In the genomic region with DNA sequence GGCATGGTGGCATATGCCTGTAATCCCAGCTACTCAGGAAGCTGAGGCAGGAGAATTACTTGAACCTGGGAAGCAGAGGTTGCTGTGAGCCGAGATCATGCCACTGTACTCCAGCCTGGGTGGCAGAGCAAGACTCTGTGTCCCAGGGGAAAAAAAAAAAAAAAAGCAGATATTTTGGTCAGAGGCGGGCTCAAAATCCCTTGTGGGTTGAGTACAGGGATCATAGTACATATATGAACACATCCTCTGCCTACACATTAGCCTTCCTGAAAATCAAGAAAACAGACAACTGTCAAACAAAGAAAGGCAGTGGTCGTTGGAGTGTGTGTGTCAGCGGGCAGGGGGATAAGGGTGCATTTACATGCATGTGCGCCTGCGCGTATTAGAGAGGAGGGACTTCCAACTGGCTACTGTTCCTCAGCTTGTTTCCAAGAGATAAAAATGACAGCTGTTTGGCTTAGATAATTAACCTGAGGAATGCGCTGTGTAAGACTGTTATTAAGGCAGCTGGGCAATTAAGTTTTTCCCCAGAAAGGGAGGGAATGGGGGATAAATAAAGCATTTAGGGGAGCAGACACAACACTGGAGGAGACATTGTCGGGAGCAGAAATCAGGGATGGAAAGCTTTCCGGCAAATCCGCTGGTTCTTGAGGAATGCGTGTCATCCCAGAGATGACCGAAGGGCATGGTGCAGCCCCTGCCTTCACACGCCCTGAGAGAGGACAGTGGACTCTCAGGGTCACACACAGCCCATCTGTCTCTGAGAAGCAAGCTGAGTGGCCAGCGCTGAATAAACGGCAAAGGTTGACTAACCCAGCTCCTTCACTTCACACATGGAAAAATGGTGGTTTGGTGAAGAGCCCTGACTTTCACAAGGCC, we compare ENCODE assay signal across 1 cellular context.
TF ChIP-seq lines count a peak whose summit lies in the region.

No MANE protein-coding gene starts in this region.

TF ChIP-seq in K562, 482 proteins besides CTCF, POLR2A, EP300 and RAD21 (continued from another document and continues in another):
- TF ChIP-seq, protein P1, sequence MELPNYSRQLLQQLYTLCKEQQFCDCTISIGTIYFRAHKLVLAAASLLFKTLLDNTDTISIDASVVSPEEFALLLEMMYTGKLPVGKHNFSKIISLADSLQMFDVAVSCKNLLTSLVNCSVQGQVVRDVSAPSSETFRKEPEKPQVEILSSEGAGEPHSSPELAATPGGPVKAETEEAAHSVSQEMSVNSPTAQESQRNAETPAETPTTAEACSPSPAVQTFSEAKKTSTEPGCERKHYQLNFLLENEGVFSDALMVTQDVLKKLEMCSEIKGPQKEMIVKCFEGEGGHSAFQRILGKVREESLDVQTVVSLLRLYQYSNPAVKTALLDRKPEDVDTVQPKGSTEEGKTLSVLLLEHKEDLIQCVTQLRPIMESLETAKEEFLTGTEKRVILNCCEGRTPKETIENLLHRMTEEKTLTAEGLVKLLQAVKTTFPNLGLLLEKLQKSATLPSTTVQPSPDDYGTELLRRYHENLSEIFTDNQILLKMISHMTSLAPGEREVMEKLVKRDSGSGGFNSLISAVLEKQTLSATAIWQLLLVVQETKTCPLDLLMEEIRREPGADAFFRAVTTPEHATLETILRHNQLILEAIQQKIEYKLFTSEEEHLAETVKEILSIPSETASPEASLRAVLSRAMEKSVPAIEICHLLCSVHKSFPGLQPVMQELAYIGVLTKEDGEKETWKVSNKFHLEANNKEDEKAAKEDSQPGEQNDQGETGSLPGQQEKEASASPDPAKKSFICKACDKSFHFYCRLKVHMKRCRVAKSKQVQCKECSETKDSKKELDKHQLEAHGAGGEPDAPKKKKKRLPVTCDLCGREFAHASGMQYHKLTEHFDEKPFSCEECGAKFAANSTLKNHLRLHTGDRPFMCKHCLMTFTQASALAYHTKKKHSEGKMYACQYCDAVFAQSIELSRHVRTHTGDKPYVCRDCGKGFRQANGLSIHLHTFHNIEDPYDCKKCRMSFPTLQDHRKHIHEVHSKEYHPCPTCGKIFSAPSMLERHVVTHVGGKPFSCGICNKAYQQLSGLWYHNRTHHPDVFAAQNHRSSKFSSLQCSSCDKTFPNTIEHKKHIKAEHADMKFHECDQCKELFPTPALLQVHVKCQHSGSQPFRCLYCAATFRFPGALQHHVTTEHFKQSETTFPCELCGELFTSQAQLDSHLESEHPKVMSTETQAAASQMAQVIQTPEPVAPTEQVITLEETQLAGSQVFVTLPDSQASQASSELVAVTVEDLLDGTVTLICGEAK (IDR thresholded peaks at IDR 0.05) = 0 out of 2 replicates have a peak, but pooled peaks have one; percentile 27
- TF ChIP-seq, protein P1 (CRISPR knock-in tag; IDR thresholded peaks at IDR 0.05) = no peak
- TF ChIP-seq E2F4 (CRISPR knock-in tag; IDR thresholded peaks at IDR 0.05; ENCODE audit: low read depth) (no peak), KLF16 (IDR thresholded peaks at IDR 0.05) (peak; percentile 84), CAMTA2 (CRISPR knock-in tag; conservative IDR thresholded peaks at IDR 0.05) (no peak), MTF1 (CRISPR knock-in tag; IDR thresholded peaks at IDR 0.05; ENCODE audit: borderline replicate concordance) (peak; percentile 27; the same call in 1 of the 2 replicates), EZH2 (IDR thresholded peaks at IDR 0.05; ENCODE audit: borderline replicate concordance, low read depth, low read length) (no peak), FOSL1 (tag; conservative IDR thresholded peaks at IDR 0.05) (peak; percentile 70), C11orf30 (IDR thresholded peaks at IDR 0.05; ENCODE audit: low read depth) (peak; percentile 39; the same call in 1 of the 2 replicates), ZNF589 (CRISPR knock-in tag; IDR thresholded peaks at IDR 0.05; ENCODE audit: low read depth) (peak; percentile 66; the same call in 1 of the 2 replicates), NCOR1 (IDR thresholded peaks at IDR 0.05) (peak; percentile 88), ZNF134 (CRISPR knock-in tag; conservative IDR thresholded peaks at IDR 0.05) (no peak), NUFIP1 (IDR thresholded peaks at IDR 0.05; ENCODE audit: partially characterized antibody) (peak; percentile 71), TRIM24 (IDR thresholded peaks at IDR 0.05) (peak; percentile 46 to 72; a peak in 1 of 4 replicates), PREB (CRISPR knock-in tag; IDR thresholded peaks at IDR 0.05) (no peak), TEAD1 (CRISPR knock-in tag; IDR thresholded peaks at IDR 0.05) (peak; percentile 93 to 96), CBX8 (IDR thresholded peaks at IDR 0.05; ENCODE audit: borderline replicate concordance, extremely low read depth, low read depth, low read length, poor library complexity, severe bottlenecking) (no peak), RBM39 (optimal IDR thresholded peaks at IDR 0.05; ENCODE audit: low read depth, low read length) (no peak), ZNF699 (CRISPR knock-in tag; IDR thresholded peaks at IDR 0.05; ENCODE audit: insufficient replicate concordance) (no peak), RB1 (IDR thresholded peaks at IDR 0.05; ENCODE audit: low read depth) (no peak), NEUROD1 (IDR thresholded peaks at IDR 0.05; ENCODE audit: borderline replicate concordance, low read depth, low read length, partially characterized antibody) (peak; percentile 55), NR2C1 (IDR thresholded peaks at IDR 0.05) (no peak), NR2C1 (tag; IDR thresholded peaks at IDR 0.05) (peak; percentile 43; the same call in 1 of the 2 replicates), RUNX1 (IDR thresholded peaks at IDR 0.05; ENCODE audit: low read depth) (no peak), PML (IDR thresholded peaks at IDR 0.05; ENCODE audit: low read length) (peak; percentile 87), NFATC3 (IDR thresholded peaks at IDR 0.05) (no peak)
- TF ChIP-seq, protein P2, sequence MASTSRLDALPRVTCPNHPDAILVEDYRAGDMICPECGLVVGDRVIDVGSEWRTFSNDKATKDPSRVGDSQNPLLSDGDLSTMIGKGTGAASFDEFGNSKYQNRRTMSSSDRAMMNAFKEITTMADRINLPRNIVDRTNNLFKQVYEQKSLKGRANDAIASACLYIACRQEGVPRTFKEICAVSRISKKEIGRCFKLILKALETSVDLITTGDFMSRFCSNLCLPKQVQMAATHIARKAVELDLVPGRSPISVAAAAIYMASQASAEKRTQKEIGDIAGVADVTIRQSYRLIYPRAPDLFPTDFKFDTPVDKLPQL (IDR thresholded peaks at IDR 0.05; ENCODE audit: extremely low read depth, insufficient read length) = no peak
- TF ChIP-seq, protein P3, sequence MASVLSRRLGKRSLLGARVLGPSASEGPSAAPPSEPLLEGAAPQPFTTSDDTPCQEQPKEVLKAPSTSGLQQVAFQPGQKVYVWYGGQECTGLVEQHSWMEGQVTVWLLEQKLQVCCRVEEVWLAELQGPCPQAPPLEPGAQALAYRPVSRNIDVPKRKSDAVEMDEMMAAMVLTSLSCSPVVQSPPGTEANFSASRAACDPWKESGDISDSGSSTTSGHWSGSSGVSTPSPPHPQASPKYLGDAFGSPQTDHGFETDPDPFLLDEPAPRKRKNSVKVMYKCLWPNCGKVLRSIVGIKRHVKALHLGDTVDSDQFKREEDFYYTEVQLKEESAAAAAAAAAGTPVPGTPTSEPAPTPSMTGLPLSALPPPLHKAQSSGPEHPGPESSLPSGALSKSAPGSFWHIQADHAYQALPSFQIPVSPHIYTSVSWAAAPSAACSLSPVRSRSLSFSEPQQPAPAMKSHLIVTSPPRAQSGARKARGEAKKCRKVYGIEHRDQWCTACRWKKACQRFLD (CRISPR knock-in tag; IDR thresholded peaks at IDR 0.05) = peak; percentile 75
- TF ChIP-seq, protein P4, sequence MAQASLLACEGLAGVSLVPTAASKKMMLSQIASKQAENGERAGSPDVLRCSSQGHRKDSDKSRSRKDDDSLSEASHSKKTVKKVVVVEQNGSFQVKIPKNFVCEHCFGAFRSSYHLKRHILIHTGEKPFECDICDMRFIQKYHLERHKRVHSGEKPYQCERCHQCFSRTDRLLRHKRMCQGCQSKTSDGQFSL (CRISPR knock-in tag; IDR thresholded peaks at IDR 0.05) = no peak
- TF ChIP-seq, protein P4 (tag; IDR thresholded peaks at IDR 0.05) = peak in 1 of 2 experiments; percentile 21; a peak in 1 of 4 replicates
- TF ChIP-seq, protein P5, sequence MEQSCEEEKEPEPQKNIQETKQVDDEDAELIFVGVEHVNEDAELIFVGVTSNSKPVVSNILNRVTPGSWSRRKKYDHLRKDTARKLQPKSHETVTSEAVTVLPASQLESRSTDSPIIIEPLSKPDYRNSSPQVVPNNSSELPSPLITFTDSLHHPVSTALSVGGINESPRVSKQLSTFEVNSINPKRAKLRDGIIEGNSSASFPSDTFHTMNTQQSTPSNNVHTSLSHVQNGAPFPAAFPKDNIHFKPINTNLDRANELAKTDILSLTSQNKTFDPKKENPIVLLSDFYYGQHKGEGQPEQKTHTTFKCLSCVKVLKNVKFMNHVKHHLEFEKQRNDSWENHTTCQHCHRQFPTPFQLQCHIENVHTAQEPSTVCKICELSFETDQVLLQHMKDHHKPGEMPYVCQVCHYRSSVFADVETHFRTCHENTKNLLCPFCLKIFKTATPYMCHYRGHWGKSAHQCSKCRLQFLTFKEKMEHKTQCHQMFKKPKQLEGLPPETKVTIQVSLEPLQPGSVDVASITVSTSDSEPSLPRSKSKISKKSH (CRISPR knock-in tag; IDR thresholded peaks at IDR 0.05) = no peak
- TF ChIP-seq, protein P6, sequence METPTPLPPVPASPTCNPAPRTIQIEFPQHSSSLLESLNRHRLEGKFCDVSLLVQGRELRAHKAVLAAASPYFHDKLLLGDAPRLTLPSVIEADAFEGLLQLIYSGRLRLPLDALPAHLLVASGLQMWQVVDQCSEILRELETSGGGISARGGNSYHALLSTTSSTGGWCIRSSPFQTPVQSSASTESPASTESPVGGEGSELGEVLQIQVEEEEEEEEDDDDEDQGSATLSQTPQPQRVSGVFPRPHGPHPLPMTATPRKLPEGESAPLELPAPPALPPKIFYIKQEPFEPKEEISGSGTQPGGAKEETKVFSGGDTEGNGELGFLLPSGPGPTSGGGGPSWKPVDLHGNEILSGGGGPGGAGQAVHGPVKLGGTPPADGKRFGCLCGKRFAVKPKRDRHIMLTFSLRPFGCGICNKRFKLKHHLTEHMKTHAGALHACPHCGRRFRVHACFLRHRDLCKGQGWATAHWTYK (CRISPR knock-in tag; IDR thresholded peaks at IDR 0.05) = peak; percentile 55; the same call in 1 of the 2 replicates
